ENCODE assay signal across 1 cellular context in the genomic region with DNA sequence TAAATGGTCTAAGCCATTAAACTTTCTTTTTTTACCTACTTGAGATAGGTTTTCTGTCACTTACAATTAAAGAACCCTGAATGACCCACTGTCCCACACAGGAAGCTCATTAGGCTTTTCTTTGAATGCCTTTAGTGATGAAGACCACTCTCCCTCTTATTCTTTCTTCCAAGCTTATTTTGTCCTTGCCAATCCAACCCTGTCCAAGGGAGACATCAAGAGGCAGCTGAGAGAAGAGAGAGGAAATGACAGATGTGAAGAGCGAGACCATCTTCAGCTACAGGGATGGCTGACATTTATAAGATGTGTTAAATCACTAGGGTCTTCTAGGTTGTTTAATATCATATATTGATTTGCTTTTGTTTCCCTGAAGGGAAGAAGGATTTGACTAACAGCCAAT.
TF ChIP-seq lines count a peak whose summit lies in the region.

No MANE protein-coding gene starts in this region.

TF ChIP-seq in H1, 55 proteins besides CTCF, POLR2A, EP300 and RAD21 (continued from another document):
- TF ChIP-seq EGR1 (IDR thresholded peaks at IDR 0.05; ENCODE audit: borderline replicate concordance, low read depth, low read length) = no peak
- no peak for TF ChIP-seq ASH2L (IDR thresholded peaks at IDR 0.05; ENCODE audit: low read length)
